ENCODE assay signal across 8 cellular contexts in genomic region chr18:74196220-74197119, GRCh38. TPM values are rescaled to one million over a fixed set of nuclear protein-coding genes. Genes with fewer than 3 reads are reported as not detected.
DNase-seq lines count a peak whose midpoint lies in the region; ATAC-seq, FAIRE-seq and TF ChIP-seq lines count a peak whose summit lies in the region.

No MANE protein-coding gene starts in this region.

- H3K9me3 ChIP-seq in Panc1 (ENCODE audit: control insufficient read depth, insufficient read depth, low read depth, low read length) (no peaks in the 10 kb centered on the region), ovary (no peaks in the 10 kb centered on the region), vagina (no peaks in the 10 kb centered on the region)

- DNase-seq in ELF-1 (ENCODE audit: low read depth, low spot score): peak; percentile 80
- DNase-seq in Panc1 (ENCODE audit: low read depth, low spot score): peak; percentile 70
- DNase-seq in activated T-helper 9 cell treated with anti-CD3 and anti-CD28 coated beads, Interleukin-2, amount 50 U/mL, for 16 hours (ENCODE audit: low read depth): peak; percentile 24
- peak; percentile 70 to 76 for DNase-seq in frontal cortex (ENCODE audit: low spot score in 2 of 2)
- DNase-seq in ovary: peak in 3 of 5 donors; percentile 39 to 67 (median 46)
- no peak for DNase-seq in vagina (ENCODE audit: extremely low spot score in 2 of 2)

- H3K27me3 ChIP-seq in Panc1 (ENCODE audit: control insufficient read depth, insufficient read depth, low read length) (peaks cover 5% of the 10 kb centered on the region), ovary (no peaks in the 10 kb centered on the region), vagina (no peaks in the 10 kb centered on the region)

- H3K27ac ChIP-seq in Panc1 (ENCODE audit: low read length) (no peak overlapping the region), ovary (peak overlapping the region in 1 of 2 donors; percentile 30), vagina (no peak overlapping the region)

- CTCF ChIA-PET in Panc1 (lab: Charles Lee): interaction anchor here (0.7 to 1.4 kb wide), 4 partner anchors 19 to 355 kb away, joined by 3 to 6 read pairs (median 4); partner anchors contain the start of gene CNDP2

- peak; percentile 72 for FAIRE-seq in frontal cortex (lab: Jason Lieb, UNC)

- H3K36me3 ChIP-seq in Panc1 (ENCODE audit: control insufficient read depth, insufficient read depth, low read length): no peaks in the 10 kb centered on the region
- H3K36me3 ChIP-seq in ovary: no peaks in the 10 kb centered on the region
- no peaks in the 10 kb centered on the region for H3K36me3 ChIP-seq in vagina

- ATAC-seq in GM21786 (IDR thresholded peaks at IDR 0.05; ENCODE audit: unreplicated experiment) (peak; percentile 86), Panc1 (peak; percentile 87)

- TF ChIP-seq EP300 in Ishikawa (IDR thresholded peaks at IDR 0.05; ENCODE audit: borderline replicate concordance) (no peak), ovary (IDR thresholded peaks at IDR 0.05) (no peak)

- POLR2A ChIA-PET in Panc1 (lab: Charles Lee): no interaction called here

- no TSS peak for BruUV-seq in Panc1 (replicated peaks; lab: Mats Ljungman, UMichigan)

- in situ Hi-C loops in Panc1 (cut with HindIII; ENCODE audit: low pct_unique_long_range_greater_than_20kb, low sequenced_read_pairs): loop anchor here (25.0 kb wide), 1 partner anchor 141 kb away; no protein-coding TSS in a partner anchor

- peak; percentile 90 for TF ChIP-seq RAD21 in Ishikawa (IDR thresholded peaks at IDR 0.05; ENCODE audit: low read depth)

- 2 to 4% (median 3%) methylated on average over 9 of the region's 9 CpGs for WGBS in ovary, 3 donors

- no peak for TF ChIP-seq POLR2A in ovary (IDR thresholded peaks at IDR 0.05)
- TF ChIP-seq POLR2A in vagina (IDR thresholded peaks at IDR 0.05): no peak

- intact Hi-C loops in Panc1 (cut with micrococcal nuclease; ENCODE audit: unreplicated experiment) (loop anchor here (1.0 to 5.0 kb wide), 4 partner anchors 146 to 1566 kb away; no protein-coding TSS in a partner anchor), ovary (cut with DNase I) (loop anchor here (2.0 to 10.0 kb wide), 5 partner anchors 141 to 358 kb away; partner anchors contain the start of gene CNDP2 (in 1 of the 4)), vagina (cut with DNase I) (loop anchor here (5.0 to 10.0 kb wide), 2 partner anchors 146 to 358 kb away; no protein-coding TSS in a partner anchor)

- H3K4me1 ChIP-seq in Panc1 (ENCODE audit: control insufficient read depth, insufficient read depth, low read length) (no peaks in the 10 kb centered on the region), ovary (ENCODE audit: insufficient read depth) (peaks cover 2% of the 10 kb centered on the region), vagina (no peaks in the 10 kb centered on the region)

- peak overlapping the region; percentile 16 to 37; a peak in 3 of 4 replicates for H3K4me3 ChIP-seq in Panc1 (ENCODE audit: low read depth in 2 of 2, low read length in 2 of 2)
- H3K4me3 ChIP-seq in ovary: peak overlapping the region; percentile 17
- H3K4me3 ChIP-seq in vagina: no peak overlapping the region

- TF ChIP-seq CTCF in Panc1 (IDR thresholded peaks at IDR 0.05) (peak; percentile 97), ovary (IDR thresholded peaks at IDR 0.05) (peak; percentile 49 to 96 (median 93)), vagina (IDR thresholded peaks at IDR 0.05) (peak; percentile 90 to 95 (median 94))

TF ChIP-seq in Ishikawa, 13 proteins besides CTCF, POLR2A, EP300 and RAD21:
- TF ChIP-seq TCF12 (IDR thresholded peaks at IDR 0.05; ENCODE audit: low read depth) (no peak), NFIC (IDR thresholded peaks at IDR 0.05) (no peak), REST (IDR thresholded peaks at IDR 0.05; ENCODE audit: low read depth) (no peak), TAF1 (IDR thresholded peaks at IDR 0.05; ENCODE audit: low read depth) (no peak), ZBTB7A (IDR thresholded peaks at IDR 0.05; ENCODE audit: low read depth) (no peak), YY1 (IDR thresholded peaks at IDR 0.05; ENCODE audit: low read depth) (no peak), MAX (IDR thresholded peaks at IDR 0.05) (no peak), TEAD4 (IDR thresholded peaks at IDR 0.05) (no peak), FOXM1 (IDR thresholded peaks at IDR 0.05; ENCODE audit: borderline replicate concordance, low read depth) (no peak), CEBPB (IDR thresholded peaks at IDR 0.05) (no peak), CREB1 (IDR thresholded peaks at IDR 0.05; ENCODE audit: low read depth) (no peak), EGR1 (IDR thresholded peaks at IDR 0.05) (no peak), USF1 (IDR thresholded peaks at IDR 0.05) (no peak)

RNA-seq across cellular contexts. Expression of gene TIMM21, which starts 48.1 kb away (rescaled TPM):
- total RNA-seq in Panc1 (2021; ENCODE audit: unreplicated experiment) (82.0 TPM), frontal cortex (36.3 TPM), ovary (10 to 100 TPM; 12.5 to 28.0 (median 22.9) TPM), vagina (25.0 TPM)
- polyA plus RNA-seq in Panc1 (2012; ENCODE audit: insufficient read length): 52.9 TPM
- 10 to 100 TPM; 19.1 to 49.8 TPM for polyA plus RNA-seq in ovary

RNA-seq across cellular contexts. Expression of gene FBXO15, which starts 48.8 kb away (rescaled TPM):
- 1.9 TPM for total RNA-seq in Panc1 (2021; ENCODE audit: unreplicated experiment)
- polyA plus RNA-seq in Panc1 (2012; ENCODE audit: insufficient read length): 2.2 TPM
- 4.1 TPM for total RNA-seq in frontal cortex
- total RNA-seq in ovary: 10 to 100 TPM in 1 of 7 donors, 1 to 10 TPM in 3, under 1 TPM in 3; 0.40 to 13.6 (median 1.3) TPM
- 1 to 10 TPM in 1 of 2 donors, under 1 TPM in 1; 0.73 to 1.1 TPM for polyA plus RNA-seq in ovary
- total RNA-seq in vagina: not detected

Comparison
In these comparisons a context has a peak if more than half of its experiments do, and no peak if none do; other contexts are left out.
1. DNase-seq: peak in ELF-1 (single experiment), Panc1 (single experiment), activated T-helper 9 cell treated with anti-CD3 and anti-CD28 coated beads, Interleukin-2, amount 50 U/mL, for 16 hours (single experiment), frontal cortex (2 of 2) and ovary (3 of 5); none in vagina (0 of 2).
2. H3K4me3 ChIP-seq: peak in Panc1 (2 of 2) and ovary (single experiment); none in vagina (0 of 2).
3. Peak in every context shown above with its lines, with median percentiles within 50 percentile points of each other: CTCF ChIP-seq.